Comparison of ENCODE assay signal across 9 cellular contexts in genomic region chr6:24910850-24911712, GRCh38. TPM values are rescaled to one million over a fixed set of nuclear protein-coding genes. Genes with fewer than 3 reads are reported as not detected.
DNase-seq lines count a peak whose midpoint lies in the region; TF ChIP-seq lines count a peak whose summit lies in the region.
"Had no signal": no experiment of that assay in that cellular context is flagged by ENCODE, and none has a peak within 500 bp of the region (broad histone marks: within the 10 kb centered on the region; RNA-seq: fewer than 3 reads in every experiment).

No MANE protein-coding gene starts in this region.

- no peaks in the 10 kb centered on the region for H3K9me3 Mint-ChIP-seq in chondrocyte (ENCODE audit: low read depth)

- peak overlapping the region; percentile 42 for H3K4me3 ChIP-seq in MG63

- H3K36me3 ChIP-seq in MG63: no peaks in the 10 kb centered on the region

- no peaks in the 10 kb centered on the region for H3K27me3 Mint-ChIP-seq in chondrocyte (ENCODE audit: low read depth)

- H3K27ac Mint-ChIP-seq in chondrocyte (ENCODE audit: unreplicated experiment): peak overlapping the region; percentile 73

- TF ChIP-seq CTCF in VCaP (conservative IDR thresholded peaks at IDR 0.05): no peak
- no peak for TF ChIP-seq CTCF in chondrocyte (IDR thresholded peaks at IDR 0.05)

- H3K27ac ChIP-seq in VCaP (peak overlapping the region; percentile 21; the same call in 1 of the 2 replicates), layer of hippocampus (ENCODE audit: low read depth, low read length) (peak overlapping the region; percentile 64)
- H3K27ac ChIP-seq: epithelial cell of prostate had no signal

- H3K4me3 Mint-ChIP-seq in chondrocyte (ENCODE audit: unreplicated experiment): peak overlapping the region; percentile 90

- H3K4me1 Mint-ChIP-seq in chondrocyte (ENCODE audit: low read depth): peaks cover 35% of the 10 kb centered on the region

- H3K9me3 ChIP-seq in MG63: no peaks in the 10 kb centered on the region

- peak; percentile 44 for DNase-seq in DMS153 (lab: John Stamatoyannopoulos, UW)
- DNase-seq in DMS153 treated with DMSO at 0.1 percent for 48 hours (lab: John Stamatoyannopoulos, UW; ENCODE audit: unreplicated experiment): no peak
- DNase-seq in MG63: peak; percentile 55
- no peak for DNase-seq in chondrocyte (ENCODE audit: low spot score)
- peak in 3 of 4 experiments; percentile 41 to 51 (median 46) for DNase-seq in stimulated activated CD4-positive, alpha-beta T cell treated with anti-CD3 and anti-CD28 coated beads, Interleukin-1b, Interleukin-23, amount 100 ng/mL, for 24 hours (ENCODE audit: low read depth in 4 of 4, low spot score in 1 of 4)
- no peak for DNase-seq in superior temporal gyrus (ENCODE audit: extremely low spot score)

- no peaks in the 10 kb centered on the region for H3K27me3 ChIP-seq in MG63
- peaks cover 5% of the 10 kb centered on the region for H3K27me3 ChIP-seq in layer of hippocampus (ENCODE audit: control insufficient read depth, insufficient read depth, low read length)

- H3K36me3 Mint-ChIP-seq in chondrocyte (ENCODE audit: low read depth): no peaks in the 10 kb centered on the region

RNA-seq across cellular contexts. Expression of gene RIPOR2, which starts 24.7 kb away (rescaled TPM):
- total RNA-seq in MG63 (2014; rRNA removed; shearing (Covaris generic); ENCODE audit: low replicate concordance): 0.40 and 0.42 TPM in 2 replicates
- total RNA-seq in chondrocyte: 0.62 to 1.9 TPM (median 0.92 TPM) in 3 replicates

Comparison
In these comparisons a context has a peak if more than half of its experiments do, and no peak if none do; other contexts are left out.
1. DNase-seq: peak in DMS153 (single experiment), MG63 (single experiment) and stimulated activated CD4-positive, alpha-beta T cell treated with anti-CD3 and anti-CD28 coated beads, Interleukin-1b, Interleukin-23, amount 100 ng/mL, for 24 hours (3 of 4); none in DMS153 treated with DMSO at 0.1 percent for 48 hours (single experiment), chondrocyte (single experiment) and superior temporal gyrus (single experiment).